In the genomic region with DNA sequence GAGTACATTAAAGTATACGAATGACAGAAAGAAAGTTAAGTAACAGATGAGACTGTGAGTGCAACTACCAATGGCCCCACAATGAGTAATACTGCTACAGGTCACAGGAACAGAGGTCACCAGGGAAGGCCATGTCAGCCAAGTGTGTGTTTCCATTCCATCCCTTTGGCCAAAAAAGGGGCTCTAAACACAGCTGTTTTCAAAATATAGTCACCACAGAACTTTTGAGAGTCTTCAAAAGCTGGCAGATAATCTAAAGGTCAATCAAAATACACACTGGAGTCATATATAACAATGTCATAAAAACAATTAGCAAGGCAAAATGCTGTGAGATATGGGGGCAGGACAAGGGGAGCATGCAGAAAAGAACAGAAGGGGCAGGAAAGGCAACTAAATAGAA, we compare ENCODE assay signal across 1 cellular context.
TF ChIP-seq lines count a peak whose summit lies in the region.

No MANE protein-coding gene starts in this region.

TF ChIP-seq in K562, 482 proteins besides CTCF, POLR2A, EP300 and RAD21 (continued from another document and continues in another):
- TF ChIP-seq, protein P1, sequence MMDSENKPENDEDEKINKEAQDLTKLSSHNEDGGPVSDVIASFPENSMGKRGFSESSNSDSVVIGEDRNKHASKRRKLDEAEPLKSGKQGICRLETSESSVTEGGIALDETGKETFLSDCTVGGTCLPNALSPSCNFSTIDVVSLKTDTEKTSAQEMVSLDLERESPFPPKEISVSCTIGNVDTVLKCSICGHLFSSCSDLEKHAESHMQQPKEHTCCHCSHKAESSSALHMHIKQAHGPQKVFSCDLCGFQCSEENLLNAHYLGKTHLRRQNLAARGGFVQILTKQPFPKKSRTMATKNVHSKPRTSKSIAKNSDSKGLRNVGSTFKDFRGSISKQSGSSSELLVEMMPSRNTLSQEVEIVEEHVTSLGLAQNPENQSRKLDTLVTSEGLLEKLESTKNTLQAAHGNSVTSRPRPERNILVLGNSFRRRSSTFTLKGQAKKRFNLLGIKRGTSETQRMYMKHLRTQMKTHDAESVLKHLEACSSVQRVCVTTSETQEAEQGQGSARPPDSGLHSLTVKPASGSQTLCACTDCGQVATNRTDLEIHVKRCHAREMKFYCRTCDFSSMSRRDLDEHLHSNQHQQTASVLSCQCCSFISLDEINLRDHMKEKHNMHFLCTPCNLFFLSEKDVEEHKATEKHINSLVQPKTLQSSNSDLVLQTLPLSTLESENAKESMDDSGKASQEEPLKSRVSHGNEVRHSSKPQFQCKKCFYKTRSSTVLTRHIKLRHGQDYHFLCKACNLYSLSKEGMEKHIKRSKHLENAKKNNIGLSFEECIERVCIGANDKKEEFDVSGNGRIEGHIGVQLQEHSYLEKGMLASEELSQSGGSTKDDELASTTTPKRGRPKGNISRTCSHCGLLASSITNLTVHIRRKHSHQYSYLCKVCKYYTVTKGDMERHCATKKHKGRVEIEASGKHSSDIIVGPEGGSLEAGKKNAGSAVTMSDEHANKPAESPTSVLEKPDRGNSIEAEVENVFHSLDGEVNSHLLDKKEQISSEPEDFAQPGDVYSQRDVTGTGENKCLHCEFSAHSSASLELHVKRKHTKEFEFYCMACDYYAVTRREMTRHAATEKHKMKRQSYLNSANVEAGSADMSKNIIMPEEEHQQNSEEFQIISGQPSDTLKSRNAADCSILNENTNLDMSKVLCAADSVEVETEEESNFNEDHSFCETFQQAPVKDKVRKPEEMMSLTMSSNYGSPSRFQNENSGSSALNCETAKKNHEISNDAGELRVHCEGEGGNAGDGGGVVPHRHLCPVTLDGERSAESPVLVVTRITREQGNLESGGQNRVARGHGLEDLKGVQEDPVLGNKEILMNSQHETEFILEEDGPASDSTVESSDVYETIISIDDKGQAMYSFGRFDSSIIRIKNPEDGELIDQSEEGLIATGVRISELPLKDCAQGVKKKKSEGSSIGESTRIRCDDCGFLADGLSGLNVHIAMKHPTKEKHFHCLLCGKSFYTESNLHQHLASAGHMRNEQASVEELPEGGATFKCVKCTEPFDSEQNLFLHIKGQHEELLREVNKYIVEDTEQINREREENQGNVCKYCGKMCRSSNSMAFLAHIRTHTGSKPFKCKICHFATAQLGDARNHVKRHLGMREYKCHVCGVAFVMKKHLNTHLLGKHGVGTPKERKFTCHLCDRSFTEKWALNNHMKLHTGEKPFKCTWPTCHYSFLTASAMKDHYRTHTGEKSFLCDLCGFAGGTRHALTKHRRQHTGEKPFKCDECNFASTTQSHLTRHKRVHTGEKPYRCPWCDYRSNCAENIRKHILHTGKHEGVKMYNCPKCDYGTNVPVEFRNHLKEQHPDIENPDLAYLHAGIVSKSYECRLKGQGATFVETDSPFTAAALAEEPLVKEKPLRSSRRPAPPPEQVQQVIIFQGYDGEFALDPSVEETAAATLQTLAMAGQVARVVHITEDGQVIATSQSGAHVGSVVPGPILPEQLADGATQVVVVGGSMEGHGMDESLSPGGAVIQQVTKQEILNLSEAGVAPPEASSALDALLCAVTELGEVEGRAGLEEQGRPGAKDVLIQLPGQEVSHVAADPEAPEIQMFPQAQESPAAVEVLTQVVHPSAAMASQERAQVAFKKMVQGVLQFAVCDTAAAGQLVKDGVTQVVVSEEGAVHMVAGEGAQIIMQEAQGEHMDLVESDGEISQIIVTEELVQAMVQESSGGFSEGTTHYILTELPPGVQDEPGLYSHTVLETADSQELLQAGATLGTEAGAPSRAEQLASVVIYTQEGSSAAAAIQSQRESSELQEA (IDR thresholded peaks at IDR 0.05; ENCODE audit: low read depth) = no peak
- TF ChIP-seq SOX6 (IDR thresholded peaks at IDR 0.05) (peak; percentile 55), DMBX1 (CRISPR knock-in tag; IDR thresholded peaks at IDR 0.05; ENCODE audit: borderline replicate concordance) (peak; percentile 52; the same call in 1 of the 2 replicates), SMARCE1 (IDR thresholded peaks at IDR 0.05) (0 out of 2 replicates have a peak, but pooled peaks have one; percentile 35), ESRRA (IDR thresholded peaks at IDR 0.05; ENCODE audit: borderline replicate concordance, low read depth) (peak; percentile 57), SMARCA4 (IDR thresholded peaks at IDR 0.05) (peak; percentile 48; the same call in 1 of the 2 replicates), ZC3H11A (IDR thresholded peaks at IDR 0.05; ENCODE audit: low read depth, low read length) (no peak), FOXM1 (IDR thresholded peaks at IDR 0.05; ENCODE audit: low read depth) (no peak), FOXM1 (CRISPR knock-in tag; IDR thresholded peaks at IDR 0.05; ENCODE audit: low read depth) (no peak), PCBP2 (IDR thresholded peaks at IDR 0.05; ENCODE audit: low read depth, low read length, poor library complexity, severe bottlenecking) (no peak), NR2C2 (CRISPR knock-in tag; IDR thresholded peaks at IDR 0.05) (no peak), NR2C2 (tag; IDR thresholded peaks at IDR 0.05) (peak; percentile 88), MBD2 (IDR thresholded peaks at IDR 0.05; ENCODE audit: borderline replicate concordance, low read depth) (no peak), DPF2 (IDR thresholded peaks at IDR 0.05) (0 out of 2 replicates have a peak, but pooled peaks have one; percentile 12)
- TF ChIP-seq, protein P2, sequence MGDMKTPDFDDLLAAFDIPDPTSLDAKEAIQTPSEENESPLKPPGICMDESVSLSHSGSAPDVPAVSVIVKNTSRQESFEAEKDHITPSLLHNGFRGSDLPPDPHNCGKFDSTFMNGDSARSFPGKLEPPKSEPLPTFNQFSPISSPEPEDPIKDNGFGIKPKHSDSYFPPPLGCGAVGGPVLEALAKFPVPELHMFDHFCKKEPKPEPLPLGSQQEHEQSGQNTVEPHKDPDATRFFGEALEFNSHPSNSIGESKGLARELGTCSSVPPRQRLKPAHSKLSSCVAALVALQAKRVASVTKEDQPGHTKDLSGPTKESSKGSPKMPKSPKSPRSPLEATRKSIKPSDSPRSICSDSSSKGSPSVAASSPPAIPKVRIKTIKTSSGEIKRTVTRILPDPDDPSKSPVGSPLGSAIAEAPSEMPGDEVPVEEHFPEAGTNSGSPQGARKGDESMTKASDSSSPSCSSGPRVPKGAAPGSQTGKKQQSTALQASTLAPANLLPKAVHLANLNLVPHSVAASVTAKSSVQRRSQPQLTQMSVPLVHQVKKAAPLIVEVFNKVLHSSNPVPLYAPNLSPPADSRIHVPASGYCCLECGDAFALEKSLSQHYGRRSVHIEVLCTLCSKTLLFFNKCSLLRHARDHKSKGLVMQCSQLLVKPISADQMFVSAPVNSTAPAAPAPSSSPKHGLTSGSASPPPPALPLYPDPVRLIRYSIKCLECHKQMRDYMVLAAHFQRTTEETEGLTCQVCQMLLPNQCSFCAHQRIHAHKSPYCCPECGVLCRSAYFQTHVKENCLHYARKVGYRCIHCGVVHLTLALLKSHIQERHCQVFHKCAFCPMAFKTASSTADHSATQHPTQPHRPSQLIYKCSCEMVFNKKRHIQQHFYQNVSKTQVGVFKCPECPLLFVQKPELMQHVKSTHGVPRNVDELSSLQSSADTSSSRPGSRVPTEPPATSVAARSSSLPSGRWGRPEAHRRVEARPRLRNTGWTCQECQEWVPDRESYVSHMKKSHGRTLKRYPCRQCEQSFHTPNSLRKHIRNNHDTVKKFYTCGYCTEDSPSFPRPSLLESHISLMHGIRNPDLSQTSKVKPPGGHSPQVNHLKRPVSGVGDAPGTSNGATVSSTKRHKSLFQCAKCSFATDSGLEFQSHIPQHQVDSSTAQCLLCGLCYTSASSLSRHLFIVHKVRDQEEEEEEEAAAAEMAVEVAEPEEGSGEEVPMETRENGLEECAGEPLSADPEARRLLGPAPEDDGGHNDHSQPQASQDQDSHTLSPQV (IDR thresholded peaks at IDR 0.05) = peak; percentile 52; the same call in 1 of the 2 replicates
- TF ChIP-seq, protein P3, sequence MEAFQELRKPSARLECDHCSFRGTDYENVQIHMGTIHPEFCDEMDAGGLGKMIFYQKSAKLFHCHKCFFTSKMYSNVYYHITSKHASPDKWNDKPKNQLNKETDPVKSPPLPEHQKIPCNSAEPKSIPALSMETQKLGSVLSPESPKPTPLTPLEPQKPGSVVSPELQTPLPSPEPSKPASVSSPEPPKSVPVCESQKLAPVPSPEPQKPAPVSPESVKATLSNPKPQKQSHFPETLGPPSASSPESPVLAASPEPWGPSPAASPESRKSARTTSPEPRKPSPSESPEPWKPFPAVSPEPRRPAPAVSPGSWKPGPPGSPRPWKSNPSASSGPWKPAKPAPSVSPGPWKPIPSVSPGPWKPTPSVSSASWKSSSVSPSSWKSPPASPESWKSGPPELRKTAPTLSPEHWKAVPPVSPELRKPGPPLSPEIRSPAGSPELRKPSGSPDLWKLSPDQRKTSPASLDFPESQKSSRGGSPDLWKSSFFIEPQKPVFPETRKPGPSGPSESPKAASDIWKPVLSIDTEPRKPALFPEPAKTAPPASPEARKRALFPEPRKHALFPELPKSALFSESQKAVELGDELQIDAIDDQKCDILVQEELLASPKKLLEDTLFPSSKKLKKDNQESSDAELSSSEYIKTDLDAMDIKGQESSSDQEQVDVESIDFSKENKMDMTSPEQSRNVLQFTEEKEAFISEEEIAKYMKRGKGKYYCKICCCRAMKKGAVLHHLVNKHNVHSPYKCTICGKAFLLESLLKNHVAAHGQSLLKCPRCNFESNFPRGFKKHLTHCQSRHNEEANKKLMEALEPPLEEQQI (IDR thresholded peaks at IDR 0.05) = 0 out of 2 replicates have a peak, but pooled peaks have one; percentile 33
- TF ChIP-seq, protein P4, sequence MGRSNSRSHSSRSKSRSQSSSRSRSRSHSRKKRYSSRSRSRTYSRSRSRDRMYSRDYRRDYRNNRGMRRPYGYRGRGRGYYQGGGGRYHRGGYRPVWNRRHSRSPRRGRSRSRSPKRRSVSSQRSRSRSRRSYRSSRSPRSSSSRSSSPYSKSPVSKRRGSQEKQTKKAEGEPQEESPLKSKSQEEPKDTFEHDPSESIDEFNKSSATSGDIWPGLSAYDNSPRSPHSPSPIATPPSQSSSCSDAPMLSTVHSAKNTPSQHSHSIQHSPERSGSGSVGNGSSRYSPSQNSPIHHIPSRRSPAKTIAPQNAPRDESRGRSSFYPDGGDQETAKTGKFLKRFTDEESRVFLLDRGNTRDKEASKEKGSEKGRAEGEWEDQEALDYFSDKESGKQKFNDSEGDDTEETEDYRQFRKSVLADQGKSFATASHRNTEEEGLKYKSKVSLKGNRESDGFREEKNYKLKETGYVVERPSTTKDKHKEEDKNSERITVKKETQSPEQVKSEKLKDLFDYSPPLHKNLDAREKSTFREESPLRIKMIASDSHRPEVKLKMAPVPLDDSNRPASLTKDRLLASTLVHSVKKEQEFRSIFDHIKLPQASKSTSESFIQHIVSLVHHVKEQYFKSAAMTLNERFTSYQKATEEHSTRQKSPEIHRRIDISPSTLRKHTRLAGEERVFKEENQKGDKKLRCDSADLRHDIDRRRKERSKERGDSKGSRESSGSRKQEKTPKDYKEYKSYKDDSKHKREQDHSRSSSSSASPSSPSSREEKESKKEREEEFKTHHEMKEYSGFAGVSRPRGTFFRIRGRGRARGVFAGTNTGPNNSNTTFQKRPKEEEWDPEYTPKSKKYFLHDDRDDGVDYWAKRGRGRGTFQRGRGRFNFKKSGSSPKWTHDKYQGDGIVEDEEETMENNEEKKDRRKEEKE (IDR thresholded peaks at IDR 0.05; ENCODE audit: borderline replicate concordance in 1 of 2, control insufficient read depth in 1 of 2, low read depth in 2 of 2, low read length in 1 of 2) = no peak
- TF ChIP-seq, protein P5, sequence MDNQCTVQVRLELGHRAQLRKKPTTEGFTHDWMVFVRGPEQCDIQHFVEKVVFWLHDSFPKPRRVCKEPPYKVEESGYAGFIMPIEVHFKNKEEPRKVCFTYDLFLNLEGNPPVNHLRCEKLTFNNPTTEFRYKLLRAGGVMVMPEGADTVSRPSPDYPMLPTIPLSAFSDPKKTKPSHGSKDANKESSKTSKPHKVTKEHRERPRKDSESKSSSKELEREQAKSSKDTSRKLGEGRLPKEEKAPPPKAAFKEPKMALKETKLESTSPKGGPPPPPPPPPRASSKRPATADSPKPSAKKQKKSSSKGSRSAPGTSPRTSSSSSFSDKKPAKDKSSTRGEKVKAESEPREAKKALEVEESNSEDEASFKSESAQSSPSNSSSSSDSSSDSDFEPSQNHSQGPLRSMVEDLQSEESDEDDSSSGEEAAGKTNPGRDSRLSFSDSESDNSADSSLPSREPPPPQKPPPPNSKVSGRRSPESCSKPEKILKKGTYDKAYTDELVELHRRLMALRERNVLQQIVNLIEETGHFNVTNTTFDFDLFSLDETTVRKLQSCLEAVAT (IDR thresholded peaks at IDR 0.05) = no peak
- TF ChIP-seq, protein P6, sequence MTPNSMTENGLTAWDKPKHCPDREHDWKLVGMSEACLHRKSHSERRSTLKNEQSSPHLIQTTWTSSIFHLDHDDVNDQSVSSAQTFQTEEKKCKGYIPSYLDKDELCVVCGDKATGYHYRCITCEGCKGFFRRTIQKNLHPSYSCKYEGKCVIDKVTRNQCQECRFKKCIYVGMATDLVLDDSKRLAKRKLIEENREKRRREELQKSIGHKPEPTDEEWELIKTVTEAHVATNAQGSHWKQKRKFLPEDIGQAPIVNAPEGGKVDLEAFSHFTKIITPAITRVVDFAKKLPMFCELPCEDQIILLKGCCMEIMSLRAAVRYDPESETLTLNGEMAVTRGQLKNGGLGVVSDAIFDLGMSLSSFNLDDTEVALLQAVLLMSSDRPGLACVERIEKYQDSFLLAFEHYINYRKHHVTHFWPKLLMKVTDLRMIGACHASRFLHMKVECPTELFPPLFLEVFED (CRISPR knock-in tag; conservative IDR thresholded peaks at IDR 0.05) = no peak
- TF ChIP-seq, protein P7, sequence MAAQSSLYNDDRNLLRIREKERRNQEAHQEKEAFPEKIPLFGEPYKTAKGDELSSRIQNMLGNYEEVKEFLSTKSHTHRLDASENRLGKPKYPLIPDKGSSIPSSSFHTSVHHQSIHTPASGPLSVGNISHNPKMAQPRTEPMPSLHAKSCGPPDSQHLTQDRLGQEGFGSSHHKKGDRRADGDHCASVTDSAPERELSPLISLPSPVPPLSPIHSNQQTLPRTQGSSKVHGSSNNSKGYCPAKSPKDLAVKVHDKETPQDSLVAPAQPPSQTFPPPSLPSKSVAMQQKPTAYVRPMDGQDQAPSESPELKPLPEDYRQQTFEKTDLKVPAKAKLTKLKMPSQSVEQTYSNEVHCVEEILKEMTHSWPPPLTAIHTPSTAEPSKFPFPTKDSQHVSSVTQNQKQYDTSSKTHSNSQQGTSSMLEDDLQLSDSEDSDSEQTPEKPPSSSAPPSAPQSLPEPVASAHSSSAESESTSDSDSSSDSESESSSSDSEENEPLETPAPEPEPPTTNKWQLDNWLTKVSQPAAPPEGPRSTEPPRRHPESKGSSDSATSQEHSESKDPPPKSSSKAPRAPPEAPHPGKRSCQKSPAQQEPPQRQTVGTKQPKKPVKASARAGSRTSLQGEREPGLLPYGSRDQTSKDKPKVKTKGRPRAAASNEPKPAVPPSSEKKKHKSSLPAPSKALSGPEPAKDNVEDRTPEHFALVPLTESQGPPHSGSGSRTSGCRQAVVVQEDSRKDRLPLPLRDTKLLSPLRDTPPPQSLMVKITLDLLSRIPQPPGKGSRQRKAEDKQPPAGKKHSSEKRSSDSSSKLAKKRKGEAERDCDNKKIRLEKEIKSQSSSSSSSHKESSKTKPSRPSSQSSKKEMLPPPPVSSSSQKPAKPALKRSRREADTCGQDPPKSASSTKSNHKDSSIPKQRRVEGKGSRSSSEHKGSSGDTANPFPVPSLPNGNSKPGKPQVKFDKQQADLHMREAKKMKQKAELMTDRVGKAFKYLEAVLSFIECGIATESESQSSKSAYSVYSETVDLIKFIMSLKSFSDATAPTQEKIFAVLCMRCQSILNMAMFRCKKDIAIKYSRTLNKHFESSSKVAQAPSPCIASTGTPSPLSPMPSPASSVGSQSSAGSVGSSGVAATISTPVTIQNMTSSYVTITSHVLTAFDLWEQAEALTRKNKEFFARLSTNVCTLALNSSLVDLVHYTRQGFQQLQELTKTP (IDR thresholded peaks at IDR 0.05; ENCODE audit: low read depth in 1 of 2, partially characterized antibody in 2 of 2) = no peak
